Comparison of ENCODE assay signal across 10 cellular contexts in the genomic region with DNA sequence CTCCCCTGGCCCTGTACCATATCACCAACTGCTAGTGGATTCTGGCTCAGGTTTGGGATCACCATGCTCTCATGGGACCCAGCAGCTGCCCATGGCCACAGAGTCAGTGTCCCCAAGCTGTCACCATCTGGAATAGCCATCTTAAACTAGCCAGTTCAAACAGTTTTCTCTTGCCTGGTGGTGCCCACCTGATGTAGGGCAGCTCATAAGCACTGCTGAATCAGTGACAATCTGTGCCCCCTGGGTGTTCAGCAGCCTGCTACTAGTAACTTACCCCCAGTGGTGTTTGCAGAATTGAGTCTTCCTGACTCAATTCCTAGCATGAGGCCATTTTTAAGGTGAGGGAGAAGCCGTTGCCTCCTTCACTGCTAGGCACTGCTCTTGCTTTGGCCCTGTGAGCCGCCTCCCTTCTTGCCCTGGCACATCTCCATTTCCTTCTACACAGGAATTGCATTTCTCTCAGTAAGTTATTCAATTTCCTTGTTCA. TPM values are rescaled to one million over a fixed set of nuclear protein-coding genes. Genes with fewer than 3 reads are reported as not detected.
DNase-seq lines count a peak whose midpoint lies in the region; ATAC-seq and TF ChIP-seq lines count a peak whose summit lies in the region.
"Had no signal": no experiment of that assay in that cellular context is flagged by ENCODE, and none has a peak within 500 bp of the region (broad histone marks: within the 10 kb centered on the region; RNA-seq: fewer than 3 reads in every experiment).

No MANE protein-coding gene starts in this region.

- TF ChIP-seq POLR2A in transverse colon (IDR thresholded peaks at IDR 0.05), result peak; percentile 22
- TF ChIP-seq POLR2A in vagina (IDR thresholded peaks at IDR 0.05), result no peak

- peak overlapping the region; percentile 81 for H3K27ac Mint-ChIP-seq in activated naive CD4-positive, alpha-beta T cell treated with anti-CD3 and anti-CD28 coated beads, Interleukin-2, amount 50 U/mL, for 24 hours
- H3K27ac Mint-ChIP-seq in activated naive CD4-positive, alpha-beta T cell treated with anti-CD3 and anti-CD28 coated beads, Interleukin-2, amount 10 ng/mL, durations not matched to agents 7 days and 5 days, result no peak overlapping the region

- no peaks in the 10 kb centered on the region for H3K9me3 Mint-ChIP-seq in activated naive CD4-positive, alpha-beta T cell treated with anti-CD3 and anti-CD28 coated beads, Interleukin-2, amount 50 U/mL, for 24 hours
- no peaks in the 10 kb centered on the region for H3K9me3 Mint-ChIP-seq in activated naive CD4-positive, alpha-beta T cell treated with anti-CD3 and anti-CD28 coated beads, Interleukin-2, amount 10 ng/mL, durations not matched to agents 7 days and 5 days

- 55 to 59% methylated on average over 2 of the region's 2 CpGs for WGBS in esophagus, 2 donors
- WGBS in transverse colon (ENCODE audit: low coverage in 1 of 2), 2 donors, result 30 to 51% methylated on average over 2 of the region's 2 CpGs

- H3K27me3 Mint-ChIP-seq in activated naive CD4-positive, alpha-beta T cell treated with anti-CD3 and anti-CD28 coated beads, Interleukin-2, amount 50 U/mL, for 24 hours, result no peaks in the 10 kb centered on the region
- H3K27me3 Mint-ChIP-seq in activated naive CD4-positive, alpha-beta T cell treated with anti-CD3 and anti-CD28 coated beads, Interleukin-2, amount 10 ng/mL, durations not matched to agents 7 days and 5 days, result peaks cover 12% of the 10 kb centered on the region

- H3K27me3 ChIP-seq in esophagus (ENCODE audit: control insufficient read depth in 1 of 2, insufficient read depth in 2 of 2, low read length in 2 of 2) (no peaks in the 10 kb centered on the region), transverse colon (no peaks in the 10 kb centered on the region), vagina (no peaks in the 10 kb centered on the region)

- H3K36me3 Mint-ChIP-seq in activated naive CD4-positive, alpha-beta T cell treated with anti-CD3 and anti-CD28 coated beads, Interleukin-2, amount 50 U/mL, for 24 hours, result peaks cover 26% of the 10 kb centered on the region
- H3K36me3 Mint-ChIP-seq in activated naive CD4-positive, alpha-beta T cell treated with anti-CD3 and anti-CD28 coated beads, Interleukin-2, amount 10 ng/mL, durations not matched to agents 7 days and 5 days, result peaks cover 49% of the 10 kb centered on the region

- TF ChIP-seq EP300 in transverse colon (IDR thresholded peaks at IDR 0.05; ENCODE audit: low read depth), result no peak

- H3K9me3 ChIP-seq in esophagus (ENCODE audit: control insufficient read depth in 2 of 2, insufficient read depth in 1 of 2, low read depth in 1 of 2, low read length in 1 of 2), result no peaks in the 10 kb centered on the region
- H3K9me3 ChIP-seq in transverse colon, result no peaks in the 10 kb centered on the region
- H3K9me3 ChIP-seq in vagina, result no peaks in the 10 kb centered on the region

- intact Hi-C loops in transverse colon (cut with DNase I; ENCODE audit: low total_unique reads) (no loop called here), vagina (cut with DNase I) (no loop called here)

- H3K27ac ChIP-seq in esophagus (ENCODE audit: low read depth in 2 of 2, low read length in 1 of 2) (peak overlapping the region; percentile 1 to 35), transverse colon (peak overlapping the region; percentile 35 to 50 (median 44)), vagina (no peak overlapping the region)

- DNase-seq in activated naive CD4-positive, alpha-beta T cell treated with anti-CD3 and anti-CD28 coated beads, Interleukin-2, amount 10 ng/mL, durations not matched to agents 7 days and 5 days, result no peak
- peak; percentile 44 for DNase-seq in RKO (ENCODE audit: low spot score)
- peak; percentile 57 for DNase-seq in transverse colon
- no peak for DNase-seq in vagina (ENCODE audit: extremely low spot score in 2 of 2)
- DNase-seq: activated CD4-positive, alpha-beta T cell treated with anti-CD3 and anti-CD28 coated beads, Interleukin-2, amount 50 U/mL, for 4 hours had no signal

- H3K4me1 ChIP-seq in esophagus (ENCODE audit: control insufficient read depth in 2 of 2, insufficient read depth in 2 of 2, low read length in 1 of 2) (peaks cover 0 to 9% of the 10 kb centered on the region in 2 donors), transverse colon (peaks cover 0 to 22% (median 10%) of the 10 kb centered on the region in 4 donors), vagina (peaks cover 10% of the 10 kb centered on the region)

- CTCF ChIA-PET in activated naive CD4-positive, alpha-beta T cell treated with anti-CD3 and anti-CD28 coated beads, Interleukin-2, amount 10 ng/mL, durations not matched to agents 7 days and 5 days (lab: Charles Lee), result interaction anchor here (0.7 to 2.8 kb wide), 5 partner anchors 34 to 224 kb away, joined by 3 to 13 read pairs (median 3); no protein-coding TSS in a partner anchor

- H3K36me3 ChIP-seq in esophagus (ENCODE audit: control insufficient read depth in 2 of 2, insufficient read depth in 2 of 2, low read length in 1 of 2) (peaks cover 13 to 16% of the 10 kb centered on the region in 2 donors), transverse colon (peaks cover 0 to 35% (median 15%) of the 10 kb centered on the region in 4 donors), vagina (peaks cover 0 to 47% of the 10 kb centered on the region in 2 donors)

- TF ChIP-seq CTCF in transverse colon (IDR thresholded peaks at IDR 0.05) (no peak), vagina (IDR thresholded peaks at IDR 0.05) (no peak)

- ATAC-seq in HG03565 (IDR thresholded peaks at IDR 0.05; ENCODE audit: unreplicated experiment) (no peak), HG03432 (IDR thresholded peaks at IDR 0.05; ENCODE audit: unreplicated experiment) (no peak)

- H3K4me3 Mint-ChIP-seq in activated naive CD4-positive, alpha-beta T cell treated with anti-CD3 and anti-CD28 coated beads, Interleukin-2, amount 50 U/mL, for 24 hours, result no peak overlapping the region
- H3K4me3 Mint-ChIP-seq in activated naive CD4-positive, alpha-beta T cell treated with anti-CD3 and anti-CD28 coated beads, Interleukin-2, amount 10 ng/mL, durations not matched to agents 7 days and 5 days, result no peak overlapping the region

- in situ Hi-C loops in transverse colon (cut with MboI; ENCODE audit: low pct_ligation_motif_present in 1 of 4, low pct_unique_long_range_greater_than_20kb in 1 of 4, low sequenced_read_pairs in 3 of 4), result loop anchor here in 1 of 4 donors (25.0 kb wide), 1 partner anchor 898 kb away; a partner anchor contains a TSS

- H3K4me1 Mint-ChIP-seq in activated naive CD4-positive, alpha-beta T cell treated with anti-CD3 and anti-CD28 coated beads, Interleukin-2, amount 50 U/mL, for 24 hours, result peaks cover 34% of the 10 kb centered on the region
- H3K4me1 Mint-ChIP-seq in activated naive CD4-positive, alpha-beta T cell treated with anti-CD3 and anti-CD28 coated beads, Interleukin-2, amount 10 ng/mL, durations not matched to agents 7 days and 5 days, result peaks cover 20% of the 10 kb centered on the region

- H3K4me3 ChIP-seq in esophagus (ENCODE audit: low read depth in 1 of 2, low read length in 2 of 2), result no peak overlapping the region
- no peak overlapping the region for H3K4me3 ChIP-seq in transverse colon
- no peak overlapping the region for H3K4me3 ChIP-seq in vagina

RNA-seq across cellular contexts. Expression of a gene that starts 7.9 kb away (rescaled TPM):
- polyA plus RNA-seq in esophagus, result 1,000 to 10,000 TPM in 1 of 2 donors, 100 to 1,000 TPM in 1; 872 to 1,509 TPM
- total RNA-seq in transverse colon, result 1,000 to 10,000 TPM in 1 of 4 donors, 100 to 1,000 TPM in 3; 460 to 1,003 (median 843) TPM
- total RNA-seq in vagina, result 1,049 TPM

RNA-seq across cellular contexts. Expression of a gene that starts 31.3 kb away (rescaled TPM):
- polyA plus RNA-seq in esophagus, result 10 to 100 TPM in 1 of 2 donors, 1 to 10 TPM in 1; 9.2 to 11.9 TPM
- 10 to 100 TPM; 10.5 to 61.7 (median 40.4) TPM for total RNA-seq in transverse colon
- total RNA-seq in vagina, result 20.6 TPM

RNA-seq across cellular contexts. Expression of a gene that starts 53.0 kb away (rescaled TPM):
- polyA plus RNA-seq in esophagus, result not detected
- total RNA-seq in transverse colon (1 to 10 TPM in 2 of 4 donors, under 1 TPM in 1, not detected in 1; 0.27 to 5.2 (median 1.3) TPM), vagina (not detected)
- total RNA-seq: LHCN-M2 had no signal

Comparison
In these comparisons a context has a peak if more than half of its experiments do, and no peak if none do; other contexts are left out.
1. DNase-seq: peak in RKO (single experiment) and transverse colon (single experiment); none in activated naive CD4-positive, alpha-beta T cell treated with anti-CD3 and anti-CD28 coated beads, Interleukin-2, amount 10 ng/mL, durations not matched to agents 7 days and 5 days (single experiment) and vagina (0 of 2).